Comparison of ENCODE assay signal across 1 cellular context in the genomic region with DNA sequence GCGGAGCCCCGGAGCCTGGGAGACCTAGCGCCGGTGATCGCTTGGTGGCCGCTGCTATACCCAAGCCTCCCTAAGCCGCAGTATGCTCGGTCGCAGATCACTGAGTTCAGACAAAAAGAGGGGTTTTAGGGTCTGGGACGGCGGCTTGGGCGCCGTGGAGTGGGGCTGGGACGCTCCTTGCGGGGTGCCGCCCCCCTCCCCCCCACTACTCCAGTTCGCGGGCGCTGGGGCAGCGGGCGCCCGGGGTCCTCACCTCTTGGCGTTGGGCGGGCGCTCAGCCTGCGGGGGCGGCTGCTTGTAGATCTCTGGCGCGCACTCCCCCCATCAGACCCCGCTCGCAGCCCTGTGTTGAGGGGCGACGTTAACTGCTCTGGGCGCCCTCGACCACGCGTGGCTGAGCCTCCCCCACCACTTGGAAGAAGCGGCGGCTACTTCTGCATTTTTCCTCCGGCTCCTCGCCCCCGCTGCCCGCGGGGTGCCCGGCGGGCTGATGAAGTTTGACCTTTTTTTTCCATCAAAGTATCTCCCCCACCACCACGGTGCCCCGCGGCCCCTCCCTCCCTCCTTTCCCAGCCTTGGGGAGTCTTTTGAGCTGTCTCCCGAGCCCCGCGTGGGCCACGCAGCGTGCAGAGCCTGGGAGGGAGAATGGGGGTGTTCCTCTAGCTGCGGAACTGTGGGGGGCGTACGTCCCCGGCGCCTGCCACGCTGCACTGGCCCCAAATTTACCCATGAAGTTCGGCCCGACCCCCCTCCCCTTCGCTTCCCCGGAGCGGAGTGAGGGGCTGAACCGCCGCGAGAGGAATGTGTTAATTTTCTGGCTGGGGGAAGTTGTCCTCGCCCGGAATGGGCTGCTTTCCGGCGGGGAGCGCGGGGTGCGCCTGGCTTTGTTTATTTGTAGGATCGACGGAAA.
A peak's percentile ranks its signal among the peaks of the same experiment; 100 is the strongest.
TF ChIP-seq lines count a peak whose summit lies in the region.

No MANE protein-coding gene starts in this region.

TF ChIP-seq in H1, 55 proteins besides CTCF, POLR2A, EP300 and RAD21 (continued from another document):
- TF ChIP-seq, protein P1, sequence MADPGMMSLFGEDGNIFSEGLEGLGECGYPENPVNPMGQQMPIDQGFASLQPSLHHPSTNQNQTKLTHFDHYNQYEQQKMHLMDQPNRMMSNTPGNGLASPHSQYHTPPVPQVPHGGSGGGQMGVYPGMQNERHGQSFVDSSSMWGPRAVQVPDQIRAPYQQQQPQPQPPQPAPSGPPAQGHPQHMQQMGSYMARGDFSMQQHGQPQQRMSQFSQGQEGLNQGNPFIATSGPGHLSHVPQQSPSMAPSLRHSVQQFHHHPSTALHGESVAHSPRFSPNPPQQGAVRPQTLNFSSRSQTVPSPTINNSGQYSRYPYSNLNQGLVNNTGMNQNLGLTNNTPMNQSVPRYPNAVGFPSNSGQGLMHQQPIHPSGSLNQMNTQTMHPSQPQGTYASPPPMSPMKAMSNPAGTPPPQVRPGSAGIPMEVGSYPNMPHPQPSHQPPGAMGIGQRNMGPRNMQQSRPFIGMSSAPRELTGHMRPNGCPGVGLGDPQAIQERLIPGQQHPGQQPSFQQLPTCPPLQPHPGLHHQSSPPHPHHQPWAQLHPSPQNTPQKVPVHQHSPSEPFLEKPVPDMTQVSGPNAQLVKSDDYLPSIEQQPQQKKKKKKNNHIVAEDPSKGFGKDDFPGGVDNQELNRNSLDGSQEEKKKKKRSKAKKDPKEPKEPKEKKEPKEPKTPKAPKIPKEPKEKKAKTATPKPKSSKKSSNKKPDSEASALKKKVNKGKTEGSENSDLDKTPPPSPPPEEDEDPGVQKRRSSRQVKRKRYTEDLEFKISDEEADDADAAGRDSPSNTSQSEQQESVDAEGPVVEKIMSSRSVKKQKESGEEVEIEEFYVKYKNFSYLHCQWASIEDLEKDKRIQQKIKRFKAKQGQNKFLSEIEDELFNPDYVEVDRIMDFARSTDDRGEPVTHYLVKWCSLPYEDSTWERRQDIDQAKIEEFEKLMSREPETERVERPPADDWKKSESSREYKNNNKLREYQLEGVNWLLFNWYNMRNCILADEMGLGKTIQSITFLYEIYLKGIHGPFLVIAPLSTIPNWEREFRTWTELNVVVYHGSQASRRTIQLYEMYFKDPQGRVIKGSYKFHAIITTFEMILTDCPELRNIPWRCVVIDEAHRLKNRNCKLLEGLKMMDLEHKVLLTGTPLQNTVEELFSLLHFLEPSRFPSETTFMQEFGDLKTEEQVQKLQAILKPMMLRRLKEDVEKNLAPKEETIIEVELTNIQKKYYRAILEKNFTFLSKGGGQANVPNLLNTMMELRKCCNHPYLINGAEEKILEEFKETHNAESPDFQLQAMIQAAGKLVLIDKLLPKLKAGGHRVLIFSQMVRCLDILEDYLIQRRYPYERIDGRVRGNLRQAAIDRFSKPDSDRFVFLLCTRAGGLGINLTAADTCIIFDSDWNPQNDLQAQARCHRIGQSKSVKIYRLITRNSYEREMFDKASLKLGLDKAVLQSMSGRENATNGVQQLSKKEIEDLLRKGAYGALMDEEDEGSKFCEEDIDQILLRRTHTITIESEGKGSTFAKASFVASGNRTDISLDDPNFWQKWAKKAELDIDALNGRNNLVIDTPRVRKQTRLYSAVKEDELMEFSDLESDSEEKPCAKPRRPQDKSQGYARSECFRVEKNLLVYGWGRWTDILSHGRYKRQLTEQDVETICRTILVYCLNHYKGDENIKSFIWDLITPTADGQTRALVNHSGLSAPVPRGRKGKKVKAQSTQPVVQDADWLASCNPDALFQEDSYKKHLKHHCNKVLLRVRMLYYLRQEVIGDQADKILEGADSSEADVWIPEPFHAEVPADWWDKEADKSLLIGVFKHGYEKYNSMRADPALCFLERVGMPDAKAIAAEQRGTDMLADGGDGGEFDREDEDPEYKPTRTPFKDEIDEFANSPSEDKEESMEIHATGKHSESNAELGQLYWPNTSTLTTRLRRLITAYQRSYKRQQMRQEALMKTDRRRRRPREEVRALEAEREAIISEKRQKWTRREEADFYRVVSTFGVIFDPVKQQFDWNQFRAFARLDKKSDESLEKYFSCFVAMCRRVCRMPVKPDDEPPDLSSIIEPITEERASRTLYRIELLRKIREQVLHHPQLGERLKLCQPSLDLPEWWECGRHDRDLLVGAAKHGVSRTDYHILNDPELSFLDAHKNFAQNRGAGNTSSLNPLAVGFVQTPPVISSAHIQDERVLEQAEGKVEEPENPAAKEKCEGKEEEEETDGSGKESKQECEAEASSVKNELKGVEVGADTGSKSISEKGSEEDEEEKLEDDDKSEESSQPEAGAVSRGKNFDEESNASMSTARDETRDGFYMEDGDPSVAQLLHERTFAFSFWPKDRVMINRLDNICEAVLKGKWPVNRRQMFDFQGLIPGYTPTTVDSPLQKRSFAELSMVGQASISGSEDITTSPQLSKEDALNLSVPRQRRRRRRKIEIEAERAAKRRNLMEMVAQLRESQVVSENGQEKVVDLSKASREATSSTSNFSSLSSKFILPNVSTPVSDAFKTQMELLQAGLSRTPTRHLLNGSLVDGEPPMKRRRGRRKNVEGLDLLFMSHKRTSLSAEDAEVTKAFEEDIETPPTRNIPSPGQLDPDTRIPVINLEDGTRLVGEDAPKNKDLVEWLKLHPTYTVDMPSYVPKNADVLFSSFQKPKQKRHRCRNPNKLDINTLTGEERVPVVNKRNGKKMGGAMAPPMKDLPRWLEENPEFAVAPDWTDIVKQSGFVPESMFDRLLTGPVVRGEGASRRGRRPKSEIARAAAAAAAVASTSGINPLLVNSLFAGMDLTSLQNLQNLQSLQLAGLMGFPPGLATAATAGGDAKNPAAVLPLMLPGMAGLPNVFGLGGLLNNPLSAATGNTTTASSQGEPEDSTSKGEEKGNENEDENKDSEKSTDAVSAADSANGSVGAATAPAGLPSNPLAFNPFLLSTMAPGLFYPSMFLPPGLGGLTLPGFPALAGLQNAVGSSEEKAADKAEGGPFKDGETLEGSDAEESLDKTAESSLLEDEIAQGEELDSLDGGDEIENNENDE (IDR thresholded peaks at IDR 0.05; ENCODE audit: insufficient replicate concordance, low read length) = no peak
- no peak for TF ChIP-seq CBX5 (IDR thresholded peaks at IDR 0.05; ENCODE audit: low read depth, low read length)
- TF ChIP-seq NRF1 (IDR thresholded peaks at IDR 0.05; ENCODE audit: low read depth, low read length) = no peak
- no peak for TF ChIP-seq CTBP2 (IDR thresholded peaks at IDR 0.05; ENCODE audit: borderline replicate concordance, insufficient read depth, insufficient read length, low read length)
- TF ChIP-seq TBP (IDR thresholded peaks at IDR 0.05; ENCODE audit: low read depth, low read length) = peak; percentile 30; the same call in 1 of the 2 replicates
- TF ChIP-seq CBX8 (IDR thresholded peaks at IDR 0.05; ENCODE audit: borderline replicate concordance, low read depth, low read length) = no peak
- TF ChIP-seq TEAD4 (IDR thresholded peaks at IDR 0.05; ENCODE audit: low read depth, low read length) = peak; percentile 88
- no peak for TF ChIP-seq RXRA (IDR thresholded peaks at IDR 0.05; ENCODE audit: insufficient read depth, low read depth, low read length)
- no peak for TF ChIP-seq GTF2F1 (IDR thresholded peaks at IDR 0.05; ENCODE audit: borderline replicate concordance, low read depth, low read length)
- no peak for TF ChIP-seq TCF12 (IDR thresholded peaks at IDR 0.05; ENCODE audit: low read depth, low read length)
- no peak for TF ChIP-seq POLR2AphosphoS5 (IDR thresholded peaks at IDR 0.05; ENCODE audit: low read depth, low read length)
- TF ChIP-seq SP2 (IDR thresholded peaks at IDR 0.05; ENCODE audit: low read length) = no peak
- peak; percentile 31; the same call in 1 of the 2 replicates for TF ChIP-seq EGR1 (IDR thresholded peaks at IDR 0.05; ENCODE audit: borderline replicate concordance, low read depth, low read length)
- peak; percentile 39 for TF ChIP-seq PHF8 (conservative IDR thresholded peaks at IDR 0.05; ENCODE audit: low read depth, low read length)
- no peak for TF ChIP-seq NANOG (IDR thresholded peaks at IDR 0.05; ENCODE audit: insufficient read depth, low read depth, low read length, poor library complexity, severe bottlenecking)
- TF ChIP-seq YY1 (IDR thresholded peaks at IDR 0.05; ENCODE audit: low read depth, low read length) = no peak
- TF ChIP-seq SIN3A (conservative IDR thresholded peaks at IDR 0.05 in 1 of 2, IDR thresholded peaks at IDR 0.05 in 1 of 2; ENCODE audit: low read depth in 1 of 2, low read length in 2 of 2) = peak; percentile 49 to 67; a peak in 2 of 4 replicates
- TF ChIP-seq MAX (IDR thresholded peaks at IDR 0.05) = peak; percentile 39; the same call in 1 of the 2 replicates
- no peak for TF ChIP-seq JUN (IDR thresholded peaks at IDR 0.05; ENCODE audit: low read depth, low read length)
- 0 out of 2 replicates have a peak, but pooled peaks have one; percentile 24 for TF ChIP-seq SP4 (IDR thresholded peaks at IDR 0.05; ENCODE audit: low read length)
- TF ChIP-seq ASH2L (IDR thresholded peaks at IDR 0.05; ENCODE audit: low read length) = no peak
- TF ChIP-seq ZNF274 (IDR thresholded peaks at IDR 0.05; ENCODE audit: borderline replicate concordance, extremely low read depth, low read length) = no peak
- no peak for TF ChIP-seq KDM5A (IDR thresholded peaks at IDR 0.05; ENCODE audit: low read length)
- peak; percentile 19 for TF ChIP-seq KDM4A (IDR thresholded peaks at IDR 0.05; ENCODE audit: low read depth, low read length, severe bottlenecking)
- TF ChIP-seq E2F6 (IDR thresholded peaks at IDR 0.05) = peak; percentile 32; the same call in 1 of the 2 replicates
- TF ChIP-seq RBBP5 (IDR thresholded peaks at IDR 0.05; ENCODE audit: borderline replicate concordance, low read depth, low read length) = no peak
- no peak for TF ChIP-seq SIRT6 (IDR thresholded peaks at IDR 0.05; ENCODE audit: low read length)
- no peak for TF ChIP-seq EZH2 (IDR thresholded peaks at IDR 0.05; ENCODE audit: low read depth, low read length, severe bottlenecking)
- peak in 1 of 2 experiments; percentile 75; a peak in 1 of 4 replicates for TF ChIP-seq HDAC2 (IDR thresholded peaks at IDR 0.05; ENCODE audit: borderline replicate concordance in 1 of 2, low read depth in 2 of 2, low read length in 2 of 2)
